Comparison of ENCODE assay signal across 11 cellular contexts in the genomic region with DNA sequence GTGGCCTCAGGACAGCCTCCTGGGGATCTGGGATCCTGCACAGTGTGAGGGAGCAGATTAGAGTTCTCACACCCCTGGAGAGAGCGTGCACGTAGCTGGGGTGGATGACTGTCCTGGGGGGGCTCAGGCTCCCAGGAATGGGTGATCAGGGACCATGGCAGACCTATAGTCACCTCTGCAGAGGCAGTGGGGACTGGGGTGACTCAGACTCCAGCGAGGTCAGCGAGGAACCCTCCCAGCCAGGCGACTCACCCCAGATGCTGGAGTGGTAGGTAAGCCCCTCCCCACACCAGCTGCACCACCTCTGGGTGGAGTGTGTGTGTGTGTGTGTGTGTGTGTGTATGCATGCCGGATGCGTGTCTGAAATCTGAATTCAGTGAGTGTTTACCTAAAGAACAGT. TPM values are rescaled to one million over a fixed set of nuclear protein-coding genes. Genes with fewer than 3 reads are reported as not detected.
DNase-seq lines count a peak whose midpoint lies in the region; ATAC-seq lines count a peak whose summit lies in the region.
"Had no signal": no experiment of that assay in that cellular context is flagged by ENCODE, and none has a peak within 500 bp of the region (broad histone marks: within the 10 kb centered on the region; RNA-seq: fewer than 3 reads in every experiment).

No MANE protein-coding gene starts in this region.

- H3K27ac ChIP-seq in naive thymus-derived CD4-positive, alpha-beta T cell (ENCODE audit: low read depth, low read length) = no peak overlapping the region

- no peaks in the 10 kb centered on the region for H3K36me3 ChIP-seq in H7 (replicated peaks; ENCODE audit: control insufficient read depth, insufficient read depth, low read length)
- no peaks in the 10 kb centered on the region for H3K36me3 ChIP-seq in naive thymus-derived CD4-positive, alpha-beta T cell (ENCODE audit: control insufficient read depth in 2 of 3, insufficient read depth in 3 of 3, low read length in 3 of 3)

- H3K27me3 Mint-ChIP-seq in naive thymus-derived CD4-positive, alpha-beta T cell = peaks cover 0 to 7% (median 0%) of the 10 kb centered on the region in 5 donors
- H3K27me3 Mint-ChIP-seq: B cell had no signal

- peak overlapping the region in 2 of 9 donors; percentile 41 to 55 for H3K27ac Mint-ChIP-seq in naive thymus-derived CD4-positive, alpha-beta T cell
- H3K27ac Mint-ChIP-seq: B cell had no signal

- intact Hi-C loops in naive thymus-derived CD4-positive, alpha-beta T cell (cut with micrococcal nuclease) = no loop called here
- intact Hi-C loops in left colon (cut with DNase I, micrococcal nuclease) = no loop called here

- no peak overlapping the region for H3K4me3 Mint-ChIP-seq in naive thymus-derived CD4-positive, alpha-beta T cell
- H3K4me3 Mint-ChIP-seq: B cell had no signal

- H3K27me3 ChIP-seq in H7 (ENCODE audit: control insufficient read depth, insufficient read depth, low read length) = no peaks in the 10 kb centered on the region
- no peaks in the 10 kb centered on the region for H3K27me3 ChIP-seq in naive thymus-derived CD4-positive, alpha-beta T cell (ENCODE audit: control insufficient read depth in 2 of 2, insufficient read depth in 2 of 2, low read length in 2 of 2)

- H3K9me3 Mint-ChIP-seq in naive thymus-derived CD4-positive, alpha-beta T cell = no peaks in the 10 kb centered on the region

- H3K4me3 ChIP-seq in H7 (ENCODE audit: insufficient read depth, low read depth, low read length) = no peak overlapping the region
- H3K4me3 ChIP-seq in naive thymus-derived CD4-positive, alpha-beta T cell (ENCODE audit: low read length) = no peak overlapping the region

- peak; percentile 18 for ATAC-seq in naive thymus-derived CD4-positive, alpha-beta T cell
- ATAC-seq in left colon = no peak
- ATAC-seq: left cardiac atrium had no signal

- peaks cover 0 to 10% of the 10 kb centered on the region in 2 donors for H3K4me1 ChIP-seq in naive thymus-derived CD4-positive, alpha-beta T cell (ENCODE audit: control insufficient read depth in 2 of 2, insufficient read depth in 2 of 2, low read length in 2 of 2)

- peak; percentile 19 to 29 for DNase-seq in activated CD4-positive, alpha-beta T cell treated with anti-CD3 and anti-CD28 coated beads, Interleukin-2, amount 50 U/mL, for 48 hours
- no peak for DNase-seq in activated CD4-positive, alpha-beta T cell treated with anti-CD3 and anti-CD28 coated beads, Interleukin-2, amount 50 U/mL, for 1 hour
- peak; percentile 43 for DNase-seq in H7
- peak; percentile 17 for DNase-seq in SHP77 treated with DMSO at 0.1 percent for 48 hours (lab: John Stamatoyannopoulos, UW)
- peak in 5 of 9 donors; percentile 18 to 34 (median 23) for DNase-seq in naive thymus-derived CD4-positive, alpha-beta T cell
- DNase-seq in left colon = no peak
- DNase-seq in OCI-M1 (lab: John Stamatoyannopoulos, UW) = no peak
- DNase-seq in OCI-M2 (lab: John Stamatoyannopoulos, UW; ENCODE audit: unreplicated experiment) = no peak
- DNase-seq: activated gamma-delta T cell, left cardiac atrium had no signal

- CTCF ChIA-PET in naive thymus-derived CD4-positive, alpha-beta T cell (lab: Charles Lee) = interaction anchor here (0.5 kb wide), 2 partner anchors 16 to 275 kb away, joined by 3 read pairs; no protein-coding TSS in a partner anchor

- peaks cover 0 to 10% (median 7%) of the 10 kb centered on the region in 7 donors for H3K4me1 Mint-ChIP-seq in naive thymus-derived CD4-positive, alpha-beta T cell

- no peaks in the 10 kb centered on the region for H3K9me3 ChIP-seq in naive thymus-derived CD4-positive, alpha-beta T cell (ENCODE audit: control insufficient read depth in 2 of 3, low read length in 3 of 3)

- H3K36me3 Mint-ChIP-seq in naive thymus-derived CD4-positive, alpha-beta T cell = no peaks in the 10 kb centered on the region

- POLR2A ChIA-PET in naive thymus-derived CD4-positive, alpha-beta T cell (lab: Charles Lee) = interaction anchor here (0.6 to 1.3 kb wide), 2 partner anchors 12 to 83 kb away, joined by 3 to 5 read pairs; no protein-coding TSS in a partner anchor

RNA-seq across cellular contexts. Expression of a gene that starts 17.3 kb away (rescaled TPM):
- total RNA-seq in H7 (2014; rRNA removed; shearing (Covaris generic)) = not detected in 2 replicates
- 1 to 10 TPM in 2 of 5 experiments, not detected in 3; 1.4 to 1.7 TPM for total RNA-seq in naive thymus-derived CD4-positive, alpha-beta T cell
- polyA plus RNA-seq in naive thymus-derived CD4-positive, alpha-beta T cell = not detected
- not detected for total RNA-seq in left colon
- total RNA-seq: left cardiac atrium had no signal

Comparison
In these comparisons a context has a peak if more than half of its experiments do, and no peak if none do; other contexts are left out.
1. DNase-seq: peak in activated CD4-positive, alpha-beta T cell treated with anti-CD3 and anti-CD28 coated beads, Interleukin-2, amount 50 U/mL, for 48 hours (2 of 2), H7 (single experiment), SHP77 treated with DMSO at 0.1 percent for 48 hours (single experiment) and naive thymus-derived CD4-positive, alpha-beta T cell (5 of 9); none in activated CD4-positive, alpha-beta T cell treated with anti-CD3 and anti-CD28 coated beads, Interleukin-2, amount 50 U/mL, for 1 hour (single experiment), left colon (0 of 2), OCI-M1 (single experiment) and OCI-M2 (single experiment).